In genomic region chr1:196481616-196482015, GRCh38 we compare ENCODE assay signal across 30 cellular contexts.
"Had no signal": no experiment of that assay in that cellular context is flagged by ENCODE, and none has a peak within 500 bp of the region (broad histone marks: within the 10 kb centered on the region; RNA-seq: fewer than 3 reads in every experiment).

No MANE protein-coding gene starts in this region.

- H3K36me3 ChIP-seq: adrenal gland, esophagus muscularis mucosa, left ventricle myocardium inferior, sigmoid colon, upper lobe of left lung, vagina had no signal

- H3K4me3 ChIP-seq: adrenal gland, esophagus muscularis mucosa, left ventricle myocardium inferior, lung, psoas muscle, sigmoid colon, upper lobe of left lung, vagina had no signal

- H3K9ac ChIP-seq: parathyroid adenoma had no signal

- H3K36me3 Mint-ChIP-seq: activated CD8-positive, alpha-beta memory T cell treated with anti-CD3 and anti-CD28 coated beads, Interleukin-2, amount 10 ng/mL, durations not matched to agents 7 days and 5 days; activated naive CD8-positive, alpha-beta T cell treated with anti-CD3 and anti-CD28 coated beads for 36 hours; stimulated activated memory B cell treated with anti-CD40 and anti-IgM and Interleukin-4, amounts not matched to agents 10 μg/mL and 1 μg/mL and 100 μg/mL, for 72 hours had no signal

- H3K27me3 ChIP-seq: adrenal gland, esophagus muscularis mucosa, sigmoid colon, upper lobe of left lung, vagina had no signal

- FAIRE-seq: frontal cortex, small intestine had no signal

- H3K27ac ChIP-seq: adrenal gland, esophagus muscularis mucosa, left ventricle myocardium inferior, parathyroid adenoma, psoas muscle, sigmoid colon, upper lobe of left lung, vagina had no signal

- H3K79me2 ChIP-seq: parathyroid adenoma had no signal

- H3K4me3 Mint-ChIP-seq: activated CD4-positive, alpha-beta T cell treated with anti-CD3 and anti-CD28 coated beads for 36 hours; activated CD8-positive, alpha-beta memory T cell treated with anti-CD3 and anti-CD28 coated beads, Interleukin-2, amount 10 ng/mL, durations not matched to agents 7 days and 5 days; activated CD8-positive, alpha-beta T cell treated with anti-CD3 and anti-CD28 coated beads, Interleukin-2, amount 10 ng/mL, durations not matched to agents 7 days and 5 days; activated naive CD4-positive, alpha-beta T cell treated with anti-CD3 and anti-CD28 coated beads for 36 hours; activated naive CD8-positive, alpha-beta T cell treated with anti-CD3 and anti-CD28 coated beads for 36 hours; activated T-cell treated with anti-CD3 and anti-CD28 coated beads, Interleukin-2, amount 50 U/mL, for 72 hours; brain; dendritic cell treated with granulocyte-macrophage colony-stimulating factor and Interleukin-4, amounts not matched to agents 40 ng/mL and 50 ng/mL, for 4 days; endodermal cell; stimulated activated memory B cell treated with anti-CD40 and anti-IgM and Interleukin-4, amounts not matched to agents 10 μg/mL and 1 μg/mL and 100 μg/mL, for 72 hours; stimulated activated naive CD8-positive, alpha-beta T cell treated with anti-CD3 and anti-CD28 coated beads, Interleukin-15, amount 100 ng/mL, for 72 hours; T-helper 2 cell treated with Interferon-gamma antibody and Interleukin-4, amounts not matched to agents 5 μg/mL and 100 μg/mL, for 36 hours had no signal

- H3K4me1 ChIP-seq: adrenal gland, esophagus muscularis mucosa, left ventricle myocardium inferior, parathyroid adenoma, psoas muscle, sigmoid colon, upper lobe of left lung, vagina had no signal

- DNase-seq: activated CD4-positive, alpha-beta T cell treated with anti-CD3 and anti-CD28 coated beads for 36 hours; activated CD4-positive, CD25-positive, alpha-beta regulatory T cell; activated CD8-positive, alpha-beta memory T cell treated with anti-CD3 and anti-CD28 coated beads, Interleukin-2, amount 10 ng/mL, durations not matched to agents 7 days and 5 days; activated CD8-positive, alpha-beta T cell treated with anti-CD3 and anti-CD28 coated beads, Interleukin-2, amount 10 ng/mL, durations not matched to agents 7 days and 5 days; activated naive CD4-positive, alpha-beta T cell treated with anti-CD3 and anti-CD28 coated beads for 36 hours; activated naive CD8-positive, alpha-beta T cell treated with anti-CD3 and anti-CD28 coated beads for 36 hours; activated T-cell treated with anti-CD3 and anti-CD28 coated beads, Interleukin-2, amount 50 U/mL, for 72 hours; adrenal gland; aorta; caudate nucleus; endodermal cell; islet precursor cell; left ventricle myocardium inferior; occipital lobe; psoas muscle; sigmoid colon; small intestine; stimulated activated CD4-positive, alpha-beta T cell treated with anti-CD3 and anti-CD28 coated beads, Interleukin-4, amount 100 ng/mL, for 24 hours; stimulated activated naive CD8-positive, alpha-beta T cell treated with anti-CD3 and anti-CD28 coated beads, Interleukin-15, amount 100 ng/mL, for 72 hours; substantia nigra; upper lobe of left lung had no signal

- H3K27me3 Mint-ChIP-seq: activated CD4-positive, alpha-beta T cell treated with anti-CD3 and anti-CD28 coated beads for 36 hours; activated CD8-positive, alpha-beta memory T cell treated with anti-CD3 and anti-CD28 coated beads, Interleukin-2, amount 10 ng/mL, durations not matched to agents 7 days and 5 days; activated naive CD8-positive, alpha-beta T cell treated with anti-CD3 and anti-CD28 coated beads for 36 hours; dendritic cell treated with granulocyte-macrophage colony-stimulating factor and Interleukin-4, amounts not matched to agents 40 ng/mL and 50 ng/mL, for 4 days; stimulated activated memory B cell treated with anti-CD40 and anti-IgM and Interleukin-4, amounts not matched to agents 10 μg/mL and 1 μg/mL and 100 μg/mL, for 72 hours; stimulated activated naive CD8-positive, alpha-beta T cell treated with anti-CD3 and anti-CD28 coated beads, Interleukin-15, amount 100 ng/mL, for 72 hours had no signal

- H3K4me1 Mint-ChIP-seq: activated CD4-positive, alpha-beta T cell treated with anti-CD3 and anti-CD28 coated beads for 36 hours; activated CD8-positive, alpha-beta memory T cell treated with anti-CD3 and anti-CD28 coated beads, Interleukin-2, amount 10 ng/mL, durations not matched to agents 7 days and 5 days; activated naive CD8-positive, alpha-beta T cell treated with anti-CD3 and anti-CD28 coated beads for 36 hours; brain; stimulated activated memory B cell treated with anti-CD40 and anti-IgM and Interleukin-4, amounts not matched to agents 10 μg/mL and 1 μg/mL and 100 μg/mL, for 72 hours; stimulated activated naive CD8-positive, alpha-beta T cell treated with anti-CD3 and anti-CD28 coated beads, Interleukin-15, amount 100 ng/mL, for 72 hours had no signal

- ATAC-seq: activated CD4-positive, alpha-beta T cell treated with anti-CD3 and anti-CD28 coated beads for 36 hours; activated CD8-positive, alpha-beta memory T cell treated with anti-CD3 and anti-CD28 coated beads, Interleukin-2, amount 10 ng/mL, durations not matched to agents 7 days and 5 days; activated CD8-positive, alpha-beta T cell treated with anti-CD3 and anti-CD28 coated beads, Interleukin-2, amount 10 ng/mL, durations not matched to agents 7 days and 5 days; activated T-cell treated with anti-CD3 and anti-CD28 coated beads, Interleukin-2, amount 50 U/mL, for 72 hours; psoas muscle; stimulated activated memory B cell treated with anti-CD40 and anti-IgM and Interleukin-4, amounts not matched to agents 10 μg/mL and 1 μg/mL and 100 μg/mL, for 72 hours; stimulated activated naive CD8-positive, alpha-beta T cell treated with anti-CD3 and anti-CD28 coated beads, Interleukin-15, amount 100 ng/mL, for 72 hours had no signal

- H3K27ac Mint-ChIP-seq: activated CD4-positive, alpha-beta T cell treated with anti-CD3 and anti-CD28 coated beads for 36 hours; activated CD8-positive, alpha-beta memory T cell treated with anti-CD3 and anti-CD28 coated beads, Interleukin-2, amount 10 ng/mL, durations not matched to agents 7 days and 5 days; activated CD8-positive, alpha-beta T cell treated with anti-CD3 and anti-CD28 coated beads, Interleukin-2, amount 10 ng/mL, durations not matched to agents 7 days and 5 days; activated naive CD4-positive, alpha-beta T cell treated with anti-CD3 and anti-CD28 coated beads for 36 hours; activated naive CD8-positive, alpha-beta T cell treated with anti-CD3 and anti-CD28 coated beads for 36 hours; activated T-cell treated with anti-CD3 and anti-CD28 coated beads, Interleukin-2, amount 50 U/mL, for 72 hours; brain; dendritic cell treated with granulocyte-macrophage colony-stimulating factor and Interleukin-4, amounts not matched to agents 40 ng/mL and 50 ng/mL, for 4 days; endodermal cell; stimulated activated memory B cell treated with anti-CD40 and anti-IgM and Interleukin-4, amounts not matched to agents 10 μg/mL and 1 μg/mL and 100 μg/mL, for 72 hours; T-helper 2 cell treated with Interferon-gamma antibody and Interleukin-4, amounts not matched to agents 5 μg/mL and 100 μg/mL, for 36 hours had no signal

- H3K9me3 Mint-ChIP-seq: dendritic cell treated with granulocyte-macrophage colony-stimulating factor and Interleukin-4, amounts not matched to agents 40 ng/mL and 50 ng/mL, for 4 days; endodermal cell; T-helper 2 cell treated with Interferon-gamma antibody and Interleukin-4, amounts not matched to agents 5 μg/mL and 100 μg/mL, for 36 hours had no signal

- H3K9me3 ChIP-seq: adrenal gland, esophagus muscularis mucosa, left ventricle myocardium inferior, psoas muscle, sigmoid colon, upper lobe of left lung, vagina had no signal

- H2AFZ ChIP-seq: parathyroid adenoma had no signal
